Comparison of ENCODE assay signal across 34 cellular contexts in genomic region chr1:2962541-2962940, GRCh38. TPM values are rescaled to one million over a fixed set of nuclear protein-coding genes. Genes with fewer than 3 reads are reported as not detected.
"Had no signal": no experiment of that assay in that cellular context is flagged by ENCODE, and none has a peak within 500 bp of the region (broad histone marks: within the 10 kb centered on the region; RNA-seq: fewer than 3 reads in every experiment).

No MANE protein-coding gene starts in this region.

- DNase-seq: dermis blood vessel endothelial cell; effector memory CD4-positive, alpha-beta T cell; foreskin keratinocyte; glutamatergic neuron; heart right ventricle; hippocampal formation; immature natural killer cell; islet precursor cell; mammary epithelial cell; mesendoderm; midbrain; naive thymus-derived CD4-positive, alpha-beta T cell; occipital lobe; retina; stimulated activated CD4-positive, alpha-beta T cell treated with anti-CD3 and anti-CD28 coated beads, Interleukin-15, amount 100 ng/mL, for 24 hours; stimulated activated CD4-positive, alpha-beta T cell treated with anti-CD3 and anti-CD28 coated beads, Interleukin-2, amount 100 ng/mL, for 48 hours; stimulated activated naive B cell treated with anti-CD40 and anti-IgM and Interleukin-4, amounts not matched to agents 10 μg/mL and 1 μg/mL and 100 μg/mL, for 72 hours; uterus had no signal

- H3K36me3 ChIP-seq: esophagus muscularis mucosa, gastroesophageal sphincter, heart right ventricle, ovary, thoracic aorta, tibial nerve, upper lobe of left lung, uterus had no signal

- H3K27ac ChIP-seq: coronary artery, esophagus muscularis mucosa, foreskin keratinocyte, gastroesophageal sphincter, heart right ventricle, ovary, skin epidermis, thoracic aorta, tibial nerve, upper lobe of left lung, uterus had no signal

- H3K27me3 ChIP-seq: foreskin keratinocyte, ovary, tibial nerve, upper lobe of left lung, uterus had no signal

- H3K9me3 ChIP-seq: ovary, uterus had no signal

- ATAC-seq: foreskin keratinocyte; gastroesophageal sphincter; heart right ventricle; left lobe of liver; naive thymus-derived CD4-positive, alpha-beta T cell; stimulated activated naive B cell treated with anti-CD40 and anti-IgM and Interleukin-4, amounts not matched to agents 10 μg/mL and 1 μg/mL and 100 μg/mL, for 72 hours had no signal

- H3K4me1 ChIP-seq: foreskin keratinocyte, heart right ventricle, upper lobe of left lung, uterus had no signal

- H3K4me3 ChIP-seq: coronary artery, esophagus muscularis mucosa, gastroesophageal sphincter, heart right ventricle, ovary, skin epidermis, thoracic aorta, tibial nerve, upper lobe of left lung, uterus had no signal

RNA-seq across cellular contexts. Expression of gene ACTRT2, which starts 58.7 kb away (rescaled TPM):
- total RNA-seq: dermis blood vessel endothelial cell; endothelial cell of umbilical vein; epithelial cell of proximal tubule; esophagus muscularis mucosa; fibroblast of lung; foreskin keratinocyte; gastroesophageal sphincter; heart right ventricle; left lobe of liver; lower leg skin; mammary epithelial cell; mucosa of gallbladder; naive thymus-derived CD4-positive, alpha-beta T cell; occipital lobe; ovary; pulmonary artery endothelial cell; thoracic aorta; tibial nerve; upper lobe of left lung; uterus had no signal
- polyA plus RNA-seq: endothelial cell of umbilical vein; fibroblast of lung; foreskin keratinocyte; heart right ventricle; immature natural killer cell; mammary epithelial cell; naive thymus-derived CD4-positive, alpha-beta T cell; neural cell; ovary had no signal
